ENCODE assay signal across 22 cellular contexts in the genomic region with DNA sequence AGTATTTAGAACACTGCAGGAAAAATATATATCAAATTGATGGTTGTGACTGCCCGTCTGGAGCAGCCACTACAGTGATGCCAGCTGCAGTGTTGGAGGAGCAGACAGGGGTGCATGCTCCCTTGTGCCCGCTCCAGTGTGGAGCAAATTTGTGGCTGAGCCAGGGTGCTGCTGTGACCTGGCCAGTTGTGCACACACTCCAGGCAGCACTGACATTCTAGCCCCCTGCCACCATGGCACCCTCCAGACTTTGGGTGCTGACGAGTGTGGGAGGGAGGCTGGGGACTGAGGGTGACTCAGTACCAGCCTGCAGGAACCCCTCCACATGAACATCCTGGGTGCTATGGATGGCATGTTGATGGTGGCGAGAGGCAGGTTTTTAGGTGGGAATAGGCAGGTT.
"Had no signal": no experiment of that assay in that cellular context is flagged by ENCODE, and none has a peak within 500 bp of the region (broad histone marks: within the 10 kb centered on the region; RNA-seq: fewer than 3 reads in every experiment).

No MANE protein-coding gene starts in this region.

- H3K27ac ChIP-seq: coronary artery, lower lobe of right lung, parathyroid adenoma, prostate gland, skin epidermis, stomach, thyroid gland had no signal

- H3K27me3 Mint-ChIP-seq: central memory CD8-positive, alpha-beta T cell; naive B cell; natural killer cell treated with Interleukin-12 subunit alpha and Interleukin-12 subunit beta and Interleukin-15 and Interleukin-18, amount 100 ng/mL, for 72 hours had no signal

- H3K4me3 Mint-ChIP-seq: central memory CD8-positive, alpha-beta T cell; mesothelial cell of epicardium; naive B cell; natural killer cell treated with Interleukin-12 subunit alpha and Interleukin-12 subunit beta and Interleukin-15 and Interleukin-18, amount 100 ng/mL, for 72 hours; neural crest cell had no signal

- DNase-seq: dermis blood vessel endothelial cell; effector memory CD4-positive, alpha-beta T cell; head of caudate nucleus; left ventricle myocardium superior; lower lobe of right lung; mucosa of descending colon; naive B cell; right cardiac atrium; stimulated activated CD4-positive, alpha-beta T cell treated with anti-CD3 and anti-CD28 coated beads, Interleukin-15, amount 100 ng/mL, for 24 hours; stimulated activated CD4-positive, alpha-beta T cell treated with anti-CD3 and anti-CD28 coated beads, Interleukin-2, amount 100 ng/mL, for 48 hours; stimulated activated naive CD4-positive, alpha-beta T cell treated with Interleukin-2 at 50 U/mL for 16 hours; stomach; thyroid gland; trophoblast cell had no signal

- ATAC-seq: left ventricle myocardium superior; mucosa of descending colon; natural killer cell treated with Interleukin-12 subunit alpha and Interleukin-12 subunit beta and Interleukin-15 and Interleukin-18, amount 100 ng/mL, for 72 hours; right cardiac atrium had no signal

- H3K4me3 ChIP-seq: coronary artery, lower lobe of right lung, mucosa of descending colon, prostate gland, skin epidermis, stomach, thyroid gland had no signal

- H3K36me3 ChIP-seq: lower lobe of right lung, prostate gland, stomach, thyroid gland had no signal

- H3K27me3 ChIP-seq: stomach, thyroid gland had no signal

- H3K4me1 ChIP-seq: lower lobe of right lung, parathyroid adenoma, prostate gland, stomach, thyroid gland had no signal

- H3K36me3 Mint-ChIP-seq: naive B cell; natural killer cell treated with Interleukin-12 subunit alpha and Interleukin-12 subunit beta and Interleukin-15 and Interleukin-18, amount 100 ng/mL, for 72 hours had no signal

- H3K9me3 ChIP-seq: lower lobe of right lung, mucosa of descending colon, prostate gland, thyroid gland had no signal

- H3K4me1 Mint-ChIP-seq: central memory CD8-positive, alpha-beta T cell; mesothelial cell of epicardium; naive B cell; neural crest cell had no signal

- H3K27ac Mint-ChIP-seq: mesothelial cell of epicardium; naive B cell; natural killer cell treated with Interleukin-12 subunit alpha and Interleukin-12 subunit beta and Interleukin-15 and Interleukin-18, amount 100 ng/mL, for 72 hours had no signal
